ENCODE assay signal across 8 cellular contexts in genomic region chr19:18192673-18193387, GRCh38. TPM values are rescaled to one million over a fixed set of nuclear protein-coding genes. Genes with fewer than 3 reads are reported as not detected.
A peak's percentile ranks its signal among the peaks of the same experiment; 100 is the strongest.
DNase-seq lines count a peak whose midpoint lies in the region; ATAC-seq and TF ChIP-seq lines count a peak whose summit lies in the region.

TSS of gene MPV17L2 (plus strand) at chr19:18193218. CDS start at chr19:18193282, 64 bp downstream.

- no peaks in the 10 kb centered on the region for H3K27me3 ChIP-seq in cardiac muscle cell
- H3K27me3 ChIP-seq in parathyroid adenoma (ENCODE audit: control insufficient read depth, insufficient read depth, low read length): no peaks in the 10 kb centered on the region
- no peaks in the 10 kb centered on the region for H3K27me3 ChIP-seq in tibial nerve

- peak within 1 kb of the TSS; percentile 90 for H3K4me2 ChIP-seq in parathyroid adenoma (ENCODE audit: low read length)

- TF ChIP-seq CTCF in GM12865 (IDR thresholded peaks at IDR 0.05; ENCODE audit: insufficient read depth, low read depth, low read length, missing control alignments): no peak
- TF ChIP-seq CTCF in cardiac muscle cell (IDR thresholded peaks at IDR 0.05; ENCODE audit: low read depth, low read length): no peak
- no peak for TF ChIP-seq CTCF in parathyroid adenoma (IDR thresholded peaks at IDR 0.05)
- TF ChIP-seq CTCF in tibial nerve (IDR thresholded peaks at IDR 0.05): peak in 2 of 5 experiments; percentile 76 to 79

- H3K4me3 ChIP-seq in GM12865 (ENCODE audit: low read depth, low read length): peak within 1 kb of the TSS; percentile 71
- peak within 1 kb of the TSS; percentile 64 for H3K4me3 ChIP-seq in cardiac muscle cell
- peak within 1 kb of the TSS; percentile 81 for H3K4me3 ChIP-seq in parathyroid adenoma (ENCODE audit: low read depth, low read length)
- H3K4me3 ChIP-seq in tibial nerve: peak within 1 kb of the TSS; percentile 82 to 99 (median 86)

- H3K9ac ChIP-seq in parathyroid adenoma: peak within 1 kb of the TSS; percentile 64

- DNase-seq in GM12865 (ENCODE audit: low read depth) (peak; percentile 100), NCI-H1436 (lab: John Stamatoyannopoulos, UW) (peak; percentile 99), T follicular helper cell (ENCODE audit: low read depth) (peak; percentile 98), cardiac muscle cell (ENCODE audit: low read depth in 1 of 2, low spot score in 1 of 2) (peak; percentile 100), tibial nerve (ENCODE audit: low spot score in 2 of 2) (peak; percentile 98 to 99)

- 0% methylated on average over 69 to 74 of the region's 74 CpGs for WGBS in adipose tissue, 3 donors
- WGBS in tibial nerve, 2 donors: 0% methylated on average over 62 to 63 of the region's 74 CpGs

- peak; percentile 91 for ATAC-seq in HG02798 (IDR thresholded peaks at IDR 0.05; ENCODE audit: poor library complexity, unreplicated experiment)

- H3K27ac ChIP-seq in adipose tissue (ENCODE audit: low read depth, low read length): peak within 1 kb of the TSS; percentile 78
- H3K27ac ChIP-seq in cardiac muscle cell: peak within 1 kb of the TSS; percentile 74
- H3K27ac ChIP-seq in parathyroid adenoma: peak within 1 kb of the TSS; percentile 99
- peak within 1 kb of the TSS; percentile 90 to 97 (median 95) for H3K27ac ChIP-seq in tibial nerve

- H3K4me1 ChIP-seq in cardiac muscle cell (ENCODE audit: low read depth): peaks cover 7% of the 10 kb centered on the region
- H3K4me1 ChIP-seq in parathyroid adenoma: peaks cover 5% of the 10 kb centered on the region
- peaks cover 0 to 28% (median 14%) of the 10 kb centered on the region in 4 donors for H3K4me1 ChIP-seq in tibial nerve

- TF ChIP-seq EP300 in tibial nerve (IDR thresholded peaks at IDR 0.05): peak; percentile 74 to 97

- H3K36me3 ChIP-seq in cardiac muscle cell: no peaks in the 10 kb centered on the region
- no peaks in the 10 kb centered on the region for H3K36me3 ChIP-seq in parathyroid adenoma (ENCODE audit: control insufficient read depth, insufficient read depth, low read length)
- H3K36me3 ChIP-seq in tibial nerve: peaks cover 0 to 23% (median 0%) of the 10 kb centered on the region in 3 donors

- peak; percentile 77 to 85 for TF ChIP-seq POLR2A in tibial nerve (IDR thresholded peaks at IDR 0.05)

- H3K79me2 ChIP-seq in parathyroid adenoma: no peaks in the 10 kb centered on the region

- H2AFZ ChIP-seq in parathyroid adenoma: peak within 1 kb of the TSS; percentile 91

- H3K9me3 ChIP-seq in cardiac muscle cell (ENCODE audit: low read depth) (no peaks in the 10 kb centered on the region), parathyroid adenoma (ENCODE audit: control insufficient read depth, low read length) (no peaks in the 10 kb centered on the region), tibial nerve (no peaks in the 10 kb centered on the region)

RNA-seq across cellular contexts. Expression of gene MPV17L2, which starts in this region (rescaled TPM):
- polyA plus RNA-seq in adipose tissue (10 to 100 TPM in 2 of 3 donors, 1 to 10 TPM in 1; 8.0 to 14.6 (median 10.6) TPM), cardiac muscle cell (25.5 and 51.7 TPM in 2 replicates)
- total RNA-seq in cardiac muscle cell (38.2 and 74.5 TPM in 2 replicates), tibial nerve (10 to 100 TPM; 11.1 to 19.0 (median 15.5) TPM)

Comparison
In these comparisons a context has a peak if more than half of its experiments do, and no peak if none do; other contexts are left out.
1. Peak in every context shown above with its lines: DNase-seq, ATAC-seq, H3K4me3 ChIP-seq and H3K27ac ChIP-seq.